ENCODE assay signal across 8 cellular contexts in genomic region chr11:43880640-43881159, GRCh38. TPM values are rescaled to one million over a fixed set of nuclear protein-coding genes. Genes with fewer than 3 reads are reported as not detected.
DNase-seq lines count a peak whose midpoint lies in the region; ATAC-seq, FAIRE-seq and TF ChIP-seq lines count a peak whose summit lies in the region.

Gene ALKBH3 (plus strand): TSS chr11:43880831. CDS start chr11:43882653, 1,822 bp downstream.

- ATAC-seq in GM21515 (IDR thresholded peaks at IDR 0.05; ENCODE audit: unreplicated experiment) (peak; percentile 99), mucosa of descending colon (peak; percentile 100)

- intact Hi-C loops in mucosa of descending colon (cut with DNase I, micrococcal nuclease), result no loop called here

- H3K4me1 ChIP-seq in HUES6 (ENCODE audit: control insufficient read depth, insufficient read depth, low read length), result no peaks in the 10 kb centered on the region
- H3K4me1 ChIP-seq in mucosa of descending colon (ENCODE audit: low read depth), result peaks cover 6% of the 10 kb centered on the region

- H3K27me3 ChIP-seq in HUES6 (ENCODE audit: control insufficient read depth, insufficient read depth, low read length), result peaks cover 24% of the 10 kb centered on the region

- H3K9me3 ChIP-seq in HUES6 (ENCODE audit: control insufficient read depth, insufficient read depth, low read depth, low read length) (no peaks in the 10 kb centered on the region), mucosa of descending colon (no peaks in the 10 kb centered on the region)

- DNase-seq in D721Med (ENCODE audit: insufficient read length, low spot score) (peak; percentile 36), OCI-M2 (lab: John Stamatoyannopoulos, UW; ENCODE audit: unreplicated experiment) (peak; percentile 58), activated T-cell treated with anti-CD3 and anti-CD28 coated beads for 4 hours (peak; percentile 88), epithelial cell of prostate (ENCODE audit: low read depth, low spot score) (peak; percentile 80), mucosa of descending colon (peak; percentile 90 to 94 (median 93))
- DNase-seq in stimulated activated CD8-positive, alpha-beta memory T cell treated with anti-CD3 and anti-CD28 coated beads, Interleukin-2, amount 100 ng/mL, for 48 hours (ENCODE audit: low read depth in 2 of 2), result peak; percentile 86 to 88

- no peak for FAIRE-seq in D721Med (lab: Jason Lieb, UNC)

- H3K27ac ChIP-seq in HUES6 (ENCODE audit: low read depth, low read length) (no peak within 1 kb of the TSS), epithelial cell of prostate (no peak within 1 kb of the TSS)

- H3K9ac ChIP-seq in HUES6 (ENCODE audit: low read length), result peak within 1 kb of the TSS; percentile 75

- H3K4me3 ChIP-seq in HUES6 (ENCODE audit: low read depth, low read length), result peak within 1 kb of the TSS; percentile 65
- peak within 1 kb of the TSS; percentile 64 for H3K4me3 ChIP-seq in mucosa of descending colon

- TF ChIP-seq CTCF in D721Med (IDR thresholded peaks at IDR 0.05; ENCODE audit: insufficient read depth, missing control alignments), result no peak
- no peak for TF ChIP-seq CTCF in mucosa of descending colon (IDR thresholded peaks at IDR 0.05)

- H3K36me3 ChIP-seq in HUES6 (ENCODE audit: control insufficient read depth, insufficient read depth, low read length) (no peaks in the 10 kb centered on the region), mucosa of descending colon (ENCODE audit: low read depth) (peaks cover 5% of the 10 kb centered on the region)

RNA-seq across cellular contexts. Expression of gene ALKBH3, which starts in this region (rescaled TPM):
- 10 to 100 TPM; 18.9 to 27.7 (median 27.0) TPM for total RNA-seq in mucosa of descending colon

Comparison
In these comparisons a context has a peak if more than half of its experiments do, and no peak if none do; other contexts are left out.
1. DNase-seq: peak in every context shown above with its lines; median percentile 93 in mucosa of descending colon; 88 in activated T-cell treated with anti-CD3 and anti-CD28 coated beads for 4 hours; 87 in stimulated activated CD8-positive, alpha-beta memory T cell treated with anti-CD3 and anti-CD28 coated beads, Interleukin-2, amount 100 ng/mL, for 48 hours; 80 in epithelial cell of prostate; 58 in OCI-M2; 36 in D721Med.